ENCODE assay signal across 9 cellular contexts in genomic region chr11:84437129-84438123, GRCh38.
DNase-seq lines count a peak whose midpoint lies in the region; ATAC-seq and TF ChIP-seq lines count a peak whose summit lies in the region.
"Had no signal": no experiment of that assay in that cellular context is flagged by ENCODE, and none has a peak within 500 bp of the region (broad histone marks: within the 10 kb centered on the region; RNA-seq: fewer than 3 reads in every experiment).

No MANE protein-coding gene starts in this region.

- H3K27me3 Mint-ChIP-seq in progenitor cell of endocrine pancreas: peaks cover 15% of the 10 kb centered on the region

- H3K9me3 Mint-ChIP-seq in progenitor cell of endocrine pancreas (ENCODE audit: low read depth): no peaks in the 10 kb centered on the region

- H3K36me3 Mint-ChIP-seq in progenitor cell of endocrine pancreas (ENCODE audit: insufficient read depth): no peaks in the 10 kb centered on the region

- H3K4me3 Mint-ChIP-seq in progenitor cell of endocrine pancreas (ENCODE audit: low read depth): peak overlapping the region; percentile 73

- DNase-seq in NCI-H2227 (lab: John Stamatoyannopoulos, UW; ENCODE audit: unreplicated experiment) (peak; percentile 49), epithelial cell of proximal tubule (ENCODE audit: low read depth) (no peak), progenitor cell of endocrine pancreas (ENCODE audit: low spot score, unreplicated experiment) (peak; percentile 48), D341Med (ENCODE audit: low spot score) (no peak), LoVo (ENCODE audit: low spot score) (no peak)
- DNase-seq in activated CD4-positive, alpha-beta T cell treated with anti-CD3 and anti-CD28 coated beads, Interleukin-2, amount 50 U/mL, for 4 hours: no peak

- TF ChIP-seq CTCF in epithelial cell of proximal tubule (conservative IDR thresholded peaks at IDR 0.05; ENCODE audit: low read depth, low read length) (no peak), progenitor cell of endocrine pancreas (IDR thresholded peaks at IDR 0.05; ENCODE audit: unreplicated experiment) (peak; percentile 49)

- peak overlapping the region; percentile 77 for H3K27ac Mint-ChIP-seq in progenitor cell of endocrine pancreas

- H3K4me1 Mint-ChIP-seq in progenitor cell of endocrine pancreas (ENCODE audit: low read depth): peaks cover 10% of the 10 kb centered on the region

- ATAC-seq in GM18519 (IDR thresholded peaks at IDR 0.05; ENCODE audit: low FRiP score, unreplicated experiment): peak; percentile 92
- ATAC-seq in HG02642 (IDR thresholded peaks at IDR 0.05; ENCODE audit: poor library complexity, unreplicated experiment): peak; percentile 88

- peak overlapping the region; percentile 12 for H3K4me3 ChIP-seq in epithelial cell of proximal tubule (ENCODE audit: low read depth, low read length)
- H3K4me3 ChIP-seq: thoracic aorta had no signal

Comparison
In these comparisons a context has a peak if more than half of its experiments do, and no peak if none do; other contexts are left out.
1. DNase-seq: peak in NCI-H2227 (single experiment) and progenitor cell of endocrine pancreas (single experiment); none in epithelial cell of proximal tubule (single experiment), activated CD4-positive, alpha-beta T cell treated with anti-CD3 and anti-CD28 coated beads, Interleukin-2, amount 50 U/mL, for 4 hours (0 of 2), D341Med (single experiment) and LoVo (single experiment).